In genomic region chr13:111065698-111066097, GRCh38 we compare ENCODE assay signal across 18 cellular contexts. TPM values are rescaled to one million over a fixed set of nuclear protein-coding genes. Genes with fewer than 3 reads are reported as not detected.
DNase-seq lines count a peak whose midpoint lies in the region; ATAC-seq and TF ChIP-seq lines count a peak whose summit lies in the region.
"Had no signal": no experiment of that assay in that cellular context is flagged by ENCODE, and none has a peak within 500 bp of the region (broad histone marks: within the 10 kb centered on the region; RNA-seq: fewer than 3 reads in every experiment).

No MANE protein-coding gene starts in this region.

- peaks cover 27% of the 10 kb centered on the region for H3K27me3 Mint-ChIP-seq in GM23338 (ENCODE audit: insufficient read depth, low read depth, poor library complexity)

- H3K4me1 ChIP-seq in GM23338 (ENCODE audit: insufficient read depth) (peaks cover 39% of the 10 kb centered on the region), lung (ENCODE audit: control insufficient read depth in 2 of 2, insufficient read depth in 2 of 2, low read length in 2 of 2) (peaks cover 0 to 4% of the 10 kb centered on the region in 2 donors), testis (peaks cover 8% of the 10 kb centered on the region)
- H3K4me1 ChIP-seq: A549, HAP-1 had no signal

- 0 out of 2 replicates have a peak, but pooled peaks cover 3% of the 10 kb centered on the region for H3F3A ChIP-seq in GM23338 (replicated peaks; ENCODE audit: low read depth)

- peak overlapping the region; percentile 77; the same call in 1 of the 3 replicates for H3K4me3 Mint-ChIP-seq in GM23338

- no peaks in the 10 kb centered on the region for H4K20me1 ChIP-seq in GM23338 (replicated peaks; ENCODE audit: insufficient read depth)

- no peak for ATAC-seq in GM23338
- ATAC-seq in lung (ENCODE audit: insufficient read depth, low FRiP score): peak; percentile 31
- ATAC-seq in Right ventricle myocardium inferior: no peak
- ATAC-seq in HG03432 (IDR thresholded peaks at IDR 0.05; ENCODE audit: unreplicated experiment): no peak
- ATAC-seq: A549 had no signal

- H3K9me3 ChIP-seq in lung (ENCODE audit: control insufficient read depth in 2 of 2, insufficient read depth in 1 of 2, low read length in 1 of 2) (peaks cover 0 to 2% of the 10 kb centered on the region in 2 donors), testis (no peaks in the 10 kb centered on the region)
- H3K9me3 ChIP-seq: A549, HAP-1 had no signal

- peaks cover 2% of the 10 kb centered on the region for H3K36me3 Mint-ChIP-seq in GM23338 (ENCODE audit: low read depth)
- H3K36me3 Mint-ChIP-seq: CD4-positive, alpha-beta memory T cell had no signal

- H3K27ac ChIP-seq in GM23338 (ENCODE audit: low read depth) (no peak overlapping the region), lung (ENCODE audit: low read depth in 1 of 2, low read length in 1 of 2) (no peak overlapping the region), testis (peak overlapping the region in 1 of 2 donors; percentile 90)
- H3K27ac ChIP-seq: 22Rv1, A549, C4-2B, HL-60 had no signal

- H3K4me2 ChIP-seq in GM23338: peak overlapping the region; percentile 90
- H3K4me2 ChIP-seq: A549 had no signal

- TF ChIP-seq CTCF in GM23338 (conservative IDR thresholded peaks at IDR 0.05; ENCODE audit: low read depth in 2 of 2): no peak
- TF ChIP-seq CTCF in lung (IDR thresholded peaks at IDR 0.05; ENCODE audit: control extremely low read depth, extremely low read depth): no peak
- TF ChIP-seq CTCF in testis (IDR thresholded peaks at IDR 0.05): no peak
- TF ChIP-seq CTCF in foreskin fibroblast (IDR thresholded peaks at IDR 0.05; ENCODE audit: low read depth, low read length): no peak

- peaks cover 37% of the 10 kb centered on the region for H3K27me3 ChIP-seq in GM23338 (ENCODE audit: insufficient read depth)
- H3K27me3 ChIP-seq in lung (ENCODE audit: control insufficient read depth, insufficient read depth): peaks cover 3% of the 10 kb centered on the region
- H3K27me3 ChIP-seq in testis: no peaks in the 10 kb centered on the region

- H3K4me3 ChIP-seq in GM23338: no peak overlapping the region
- H3K4me3 ChIP-seq in lung: no peak overlapping the region
- peak overlapping the region; percentile 3 to 77 for H3K4me3 ChIP-seq in testis
- no peak overlapping the region for H3K4me3 ChIP-seq in foreskin fibroblast (ENCODE audit: low read depth in 1 of 2, low read length in 2 of 2)
- H3K4me3 ChIP-seq: A549, HAP-1 had no signal

- H3K9me3 Mint-ChIP-seq in GM23338: peaks cover 4% of the 10 kb centered on the region

- H3K9me2 ChIP-seq in GM23338 (ENCODE audit: insufficient read depth): peaks cover 9% of the 10 kb centered on the region

- WGBS in lung, 2 donors: 77 to 90% methylated on average over 12 of the region's 12 CpGs
- WGBS in testis, 2 donors: 62 to 66% methylated on average over 12 of the region's 12 CpGs

- no peak for TF ChIP-seq POLR2A in testis (IDR thresholded peaks at IDR 0.05)

- no peak for DNase-seq in GM23338 (ENCODE audit: low spot score)
- DNase-seq in iPS-NIHi7 (ENCODE audit: extremely low spot score): peak; percentile 3
- peak; percentile 69 for DNase-seq in lung (ENCODE audit: low spot score)
- DNase-seq in testis: peak; percentile 69
- DNase-seq in Right ventricle myocardium inferior (ENCODE audit: missing footprints): no peak
- no peak for DNase-seq in NCI-H2227 treated with DMSO at 0.1 percent for 48 hours (lab: John Stamatoyannopoulos, UW)
- no peak for DNase-seq in foreskin fibroblast
- DNase-seq: AML-193; CD4-positive, alpha-beta memory T cell; DMS153; DMS79; GF-D8 had no signal

- no peaks in the 10 kb centered on the region for H3K79me2 ChIP-seq in GM23338 (replicated peaks; ENCODE audit: insufficient read depth)

- peak overlapping the region; percentile 99 for H2AFZ ChIP-seq in GM23338

- H3K36me3 ChIP-seq in GM23338 (ENCODE audit: insufficient read depth): no peaks in the 10 kb centered on the region
- no peaks in the 10 kb centered on the region for H3K36me3 ChIP-seq in lung (ENCODE audit: control insufficient read depth in 2 of 2, insufficient read depth in 2 of 2, low read length in 2 of 2)
- H3K36me3 ChIP-seq in testis (ENCODE audit: low read depth, missing control alignments): no peaks in the 10 kb centered on the region
- H3K36me3 ChIP-seq: HAP-1 had no signal

- H3K27ac Mint-ChIP-seq in GM23338: no peak overlapping the region

- intact Hi-C loops in testis (cut with DNase I; ENCODE audit: low total_unique reads): loop anchor here (10.0 kb wide), 1 partner anchor 149 kb away; no protein-coding TSS in a partner anchor
- intact Hi-C loops in Right ventricle myocardium inferior (cut with DNase I): loop anchor here (2.0 to 10.0 kb wide), 4 partner anchors 87 to 399 kb away; no protein-coding TSS in a partner anchor

- H3K4me1 Mint-ChIP-seq in GM23338: peaks cover 42% of the 10 kb centered on the region

TF ChIP-seq in GM23338, 12 proteins besides CTCF, POLR2A, EP300 and RAD21 (continues in another document):
- TF ChIP-seq JUNB (IDR thresholded peaks at IDR 0.05; ENCODE audit: unreplicated experiment) (no peak), ZNF331 (CRISPR knock-in tag; IDR thresholded peaks at IDR 0.05; ENCODE audit: low read depth) (no peak), EZH2 (IDR thresholded peaks at IDR 0.05; ENCODE audit: low read depth, unreplicated experiment) (no peak), STAT1 (IDR thresholded peaks at IDR 0.05; ENCODE audit: unreplicated experiment) (no peak), POLR2AphosphoS5 (IDR thresholded peaks at IDR 0.05; ENCODE audit: low read depth) (no peak), CREB1 (CRISPR knock-in tag; IDR thresholded peaks at IDR 0.05; ENCODE audit: low read depth) (no peak), ZNF114 (CRISPR knock-in tag; IDR thresholded peaks at IDR 0.05) (no peak)
- TF ChIP-seq, protein P1, sequence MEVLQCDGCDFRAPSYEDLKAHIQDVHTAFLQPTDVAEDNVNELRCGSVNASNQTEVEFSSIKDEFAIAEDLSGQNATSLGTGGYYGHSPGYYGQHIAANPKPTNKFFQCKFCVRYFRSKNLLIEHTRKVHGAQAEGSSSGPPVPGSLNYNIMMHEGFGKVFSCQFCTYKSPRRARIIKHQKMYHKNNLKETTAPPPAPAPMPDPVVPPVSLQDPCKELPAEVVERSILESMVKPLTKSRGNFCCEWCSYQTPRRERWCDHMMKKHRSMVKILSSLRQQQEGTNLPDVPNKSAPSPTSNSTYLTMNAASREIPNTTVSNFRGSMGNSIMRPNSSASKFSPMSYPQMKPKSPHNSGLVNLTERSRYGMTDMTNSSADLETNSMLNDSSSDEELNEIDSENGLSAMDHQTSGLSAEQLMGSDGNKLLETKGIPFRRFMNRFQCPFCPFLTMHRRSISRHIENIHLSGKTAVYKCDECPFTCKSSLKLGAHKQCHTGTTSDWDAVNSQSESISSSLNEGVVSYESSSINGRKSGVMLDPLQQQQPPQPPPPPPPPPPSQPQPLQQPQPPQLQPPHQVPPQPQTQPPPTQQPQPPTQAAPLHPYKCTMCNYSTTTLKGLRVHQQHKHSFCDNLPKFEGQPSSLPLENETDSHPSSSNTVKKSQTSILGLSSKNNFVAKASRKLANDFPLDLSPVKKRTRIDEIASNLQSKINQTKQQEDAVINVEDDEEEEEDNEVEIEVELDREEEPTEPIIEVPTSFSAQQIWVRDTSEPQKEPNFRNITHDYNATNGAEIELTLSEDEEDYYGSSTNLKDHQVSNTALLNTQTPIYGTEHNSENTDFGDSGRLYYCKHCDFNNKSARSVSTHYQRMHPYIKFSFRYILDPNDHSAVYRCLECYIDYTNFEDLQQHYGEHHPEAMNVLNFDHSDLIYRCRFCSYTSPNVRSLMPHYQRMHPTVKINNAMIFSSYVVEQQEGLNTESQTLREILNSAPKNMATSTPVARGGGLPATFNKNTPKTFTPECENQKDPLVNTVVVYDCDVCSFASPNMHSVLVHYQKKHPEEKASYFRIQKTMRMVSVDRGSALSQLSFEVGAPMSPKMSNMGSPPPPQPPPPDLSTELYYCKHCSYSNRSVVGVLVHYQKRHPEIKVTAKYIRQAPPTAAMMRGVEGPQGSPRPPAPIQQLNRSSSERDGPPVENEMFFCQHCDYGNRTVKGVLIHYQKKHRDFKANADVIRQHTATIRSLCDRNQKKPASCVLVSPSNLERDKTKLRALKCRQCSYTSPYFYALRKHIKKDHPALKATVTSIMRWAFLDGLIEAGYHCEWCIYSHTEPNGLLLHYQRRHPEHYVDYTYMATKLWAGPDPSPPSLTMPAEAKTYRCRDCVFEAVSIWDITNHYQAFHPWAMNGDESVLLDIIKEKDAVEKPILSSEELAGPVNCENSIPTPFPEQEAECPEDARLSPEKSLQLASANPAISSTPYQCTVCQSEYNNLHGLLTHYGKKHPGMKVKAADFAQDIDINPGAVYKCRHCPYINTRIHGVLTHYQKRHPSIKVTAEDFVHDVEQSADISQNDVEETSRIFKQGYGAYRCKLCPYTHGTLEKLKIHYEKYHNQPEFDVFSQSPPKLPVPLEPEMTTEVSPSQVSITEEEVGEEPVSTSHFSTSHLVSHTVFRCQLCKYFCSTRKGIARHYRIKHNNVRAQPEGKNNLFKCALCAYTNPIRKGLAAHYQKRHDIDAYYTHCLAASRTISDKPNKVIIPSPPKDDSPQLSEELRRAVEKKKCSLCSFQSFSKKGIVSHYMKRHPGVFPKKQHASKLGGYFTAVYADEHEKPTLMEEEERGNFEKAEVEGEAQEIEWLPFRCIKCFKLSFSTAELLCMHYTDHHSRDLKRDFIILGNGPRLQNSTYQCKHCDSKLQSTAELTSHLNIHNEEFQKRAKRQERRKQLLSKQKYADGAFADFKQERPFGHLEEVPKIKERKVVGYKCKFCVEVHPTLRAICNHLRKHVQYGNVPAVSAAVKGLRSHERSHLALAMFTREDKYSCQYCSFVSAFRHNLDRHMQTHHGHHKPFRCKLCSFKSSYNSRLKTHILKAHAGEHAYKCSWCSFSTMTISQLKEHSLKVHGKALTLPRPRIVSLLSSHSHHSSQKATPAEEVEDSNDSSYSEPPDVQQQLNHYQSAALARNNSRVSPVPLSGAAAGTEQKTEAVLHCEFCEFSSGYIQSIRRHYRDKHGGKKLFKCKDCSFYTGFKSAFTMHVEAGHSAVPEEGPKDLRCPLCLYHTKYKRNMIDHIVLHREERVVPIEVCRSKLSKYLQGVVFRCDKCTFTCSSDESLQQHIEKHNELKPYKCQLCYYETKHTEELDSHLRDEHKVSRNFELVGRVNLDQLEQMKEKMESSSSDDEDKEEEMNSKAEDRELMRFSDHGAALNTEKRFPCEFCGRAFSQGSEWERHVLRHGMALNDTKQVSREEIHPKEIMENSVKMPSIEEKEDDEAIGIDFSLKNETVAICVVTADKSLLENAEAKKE (CRISPR knock-in tag; IDR thresholded peaks at IDR 0.05): no peak

RNA-seq across cellular contexts. Expression of gene ARHGEF7, which starts 49.4 kb away (rescaled TPM):
- 51.0 and 58.9 TPM in 2 replicates for total RNA-seq in GM23338 (2014; rRNA removed; shearing (Covaris generic))
- polyA plus RNA-seq in GM23338 (2016; fragmentation: Nextera tagmentation; extraction: Ambion mirVana): 22.4 and 23.6 TPM in 2 replicates
- total RNA-seq in lung: 100 to 1,000 TPM in 1 of 2 donors, 10 to 100 TPM in 1; 54.6 to 143 TPM
- polyA plus RNA-seq in lung: 10 to 100 TPM; 20.9 to 21.1 TPM
- 100 to 1,000 TPM; 118 to 136 TPM for total RNA-seq in testis
- polyA plus RNA-seq in testis (ENCODE audit: insufficient read depth, low read depth, low replicate concordance): 73.6 TPM
- total RNA-seq in Right ventricle myocardium inferior: 50.6 TPM

Comparison
In these comparisons a context has a peak if more than half of its experiments do, and no peak if none do; other contexts are left out.
1. DNase-seq: peak in iPS-NIHi7 (single experiment), lung (single experiment) and testis (single experiment); none in GM23338 (single experiment), Right ventricle myocardium inferior (single experiment), NCI-H2227 treated with DMSO at 0.1 percent for 48 hours (single experiment) and foreskin fibroblast (0 of 2).
2. H3K4me3 ChIP-seq: peak in testis (2 of 2); none in GM23338 (single experiment), lung (single experiment) and foreskin fibroblast (0 of 2).